Comparison of ENCODE assay signal across 1 cellular context in the genomic region with DNA sequence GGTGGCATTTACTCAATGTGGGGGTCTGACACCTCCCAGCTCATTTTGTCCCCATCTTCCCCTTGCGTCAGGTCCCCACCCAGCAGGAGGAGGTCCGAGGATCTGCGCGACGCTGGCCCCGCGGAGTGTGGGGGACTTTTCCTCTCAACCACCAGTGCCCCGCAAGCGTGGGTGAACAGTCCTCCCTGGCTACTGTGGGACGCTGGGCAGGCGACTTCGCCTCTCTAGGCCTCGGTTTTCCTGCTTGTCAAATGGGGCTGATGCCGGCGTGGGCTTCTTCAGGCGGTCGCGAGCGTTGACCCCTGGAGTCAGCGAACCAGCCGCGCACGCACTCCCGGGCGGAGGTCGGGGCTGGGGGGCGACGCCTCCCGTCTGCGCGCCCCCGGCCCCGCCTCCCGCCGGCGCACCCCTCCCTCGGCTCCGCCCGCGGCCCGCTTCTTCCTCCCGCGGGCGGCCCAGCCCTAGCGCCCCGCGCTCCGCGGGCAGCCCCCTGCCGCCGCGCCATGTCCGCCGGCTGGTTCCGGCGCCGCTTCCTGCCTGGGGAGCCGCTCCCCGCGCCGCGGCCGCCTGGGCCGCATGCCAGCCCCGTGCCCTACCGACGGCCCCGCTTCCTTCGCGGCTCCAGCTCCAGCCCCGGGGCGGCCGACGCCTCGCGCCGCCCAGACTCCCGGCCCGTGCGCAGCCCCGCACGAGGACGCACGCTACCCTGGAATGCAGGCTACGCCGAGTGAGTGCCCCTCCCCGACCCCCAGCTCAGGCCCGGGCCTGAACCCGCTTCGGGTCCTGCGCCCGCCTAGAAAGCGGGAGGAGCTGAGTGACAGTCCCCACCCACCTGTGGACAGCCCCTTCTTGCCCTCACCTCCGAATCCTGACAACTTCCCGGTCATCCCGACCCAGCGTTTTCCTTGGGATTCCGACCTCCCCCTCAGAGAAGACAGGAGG.
TF ChIP-seq lines count a peak whose summit lies in the region.

TSS of gene PPM1M (plus strand) at position 438 of the 942 bp plus-strand sequence. CDS start at position 504, 66 bp downstream.

TF ChIP-seq in HEK293, 187 proteins besides CTCF, POLR2A, EP300 and RAD21 (continued from another document):
- TF ChIP-seq, protein P1, sequence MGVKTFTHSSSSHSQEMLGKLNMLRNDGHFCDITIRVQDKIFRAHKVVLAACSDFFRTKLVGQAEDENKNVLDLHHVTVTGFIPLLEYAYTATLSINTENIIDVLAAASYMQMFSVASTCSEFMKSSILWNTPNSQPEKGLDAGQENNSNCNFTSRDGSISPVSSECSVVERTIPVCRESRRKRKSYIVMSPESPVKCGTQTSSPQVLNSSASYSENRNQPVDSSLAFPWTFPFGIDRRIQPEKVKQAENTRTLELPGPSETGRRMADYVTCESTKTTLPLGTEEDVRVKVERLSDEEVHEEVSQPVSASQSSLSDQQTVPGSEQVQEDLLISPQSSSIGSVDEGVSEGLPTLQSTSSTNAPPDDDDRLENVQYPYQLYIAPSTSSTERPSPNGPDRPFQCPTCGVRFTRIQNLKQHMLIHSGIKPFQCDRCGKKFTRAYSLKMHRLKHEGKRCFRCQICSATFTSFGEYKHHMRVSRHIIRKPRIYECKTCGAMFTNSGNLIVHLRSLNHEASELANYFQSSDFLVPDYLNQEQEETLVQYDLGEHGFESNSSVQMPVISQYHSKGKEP (tag by site-specific recombination; IDR thresholded peaks at IDR 0.05) = no peak
- TF ChIP-seq ZNF660 (tag by site-specific recombination; IDR thresholded peaks at IDR 0.05) (no peak), ZNF626 (tag by site-specific recombination; IDR thresholded peaks at IDR 0.05) (no peak), ZBTB26 (tag by site-specific recombination; optimal IDR thresholded peaks at IDR 0.05) (peak; percentile 55), ZNF629 (tag by site-specific recombination; IDR thresholded peaks at IDR 0.05) (no peak), HOXC10 (CRISPR knock-in tag; IDR thresholded peaks at IDR 0.05) (no peak), ZNF155 (tag by site-specific recombination; IDR thresholded peaks at IDR 0.05) (no peak), ZNF692 (tag by site-specific recombination; IDR thresholded peaks at IDR 0.05) (no peak), ZNF48 (tag by site-specific recombination; IDR thresholded peaks at IDR 0.05) (no peak), ZNF664 (tag by site-specific recombination; IDR thresholded peaks at IDR 0.05) (no peak), ZNF292 (tag by site-specific recombination; IDR thresholded peaks at IDR 0.05; ENCODE audit: borderline replicate concordance, low read depth) (no peak), ZNF585B (tag by site-specific recombination; IDR thresholded peaks at IDR 0.05) (no peak), ZNF302 (tag by site-specific recombination; IDR thresholded peaks at IDR 0.05; ENCODE audit: low read depth) (no peak), MEIS1 (CRISPR knock-in tag; IDR thresholded peaks at IDR 0.05; ENCODE audit: borderline replicate concordance) (no peak), ZNF768 (tag by site-specific recombination; IDR thresholded peaks at IDR 0.05) (no peak), YY2 (tag by site-specific recombination; IDR thresholded peaks at IDR 0.05) (no peak), ZNF157 (tag by site-specific recombination; IDR thresholded peaks at IDR 0.05) (no peak), ZBTB21 (tag by site-specific recombination; IDR thresholded peaks at IDR 0.05) (no peak), ZNF514 (tag by site-specific recombination; IDR thresholded peaks at IDR 0.05) (no peak), GLIS2 (tag by site-specific recombination; IDR thresholded peaks at IDR 0.05) (peak; percentile 52), SCRT2 (tag by site-specific recombination; IDR thresholded peaks at IDR 0.05) (peak; percentile 97), KLF8 (tag by site-specific recombination; IDR thresholded peaks at IDR 0.05) (no peak), ZNF211 (tag by site-specific recombination; IDR thresholded peaks at IDR 0.05; ENCODE audit: low read depth) (no peak), ZNF544 (tag by site-specific recombination; IDR thresholded peaks at IDR 0.05) (no peak), ZNF266 (tag by site-specific recombination; IDR thresholded peaks at IDR 0.05; ENCODE audit: low read depth) (no peak), ZBTB20 (tag by site-specific recombination; IDR thresholded peaks at IDR 0.05) (peak; percentile 83; the same call in 1 of the 2 replicates), ZNF521 (tag by site-specific recombination; IDR thresholded peaks at IDR 0.05) (no peak), ZNF670 (tag by site-specific recombination; IDR thresholded peaks at IDR 0.05; ENCODE audit: low read depth) (no peak), ZNF335 (tag by site-specific recombination; conservative IDR thresholded peaks at IDR 0.05) (peak; percentile 61), SCRT1 (tag by site-specific recombination; IDR thresholded peaks at IDR 0.05; ENCODE audit: borderline replicate concordance) (peak; percentile 76; the same call in 1 of the 2 replicates), BCL11B (tag by site-specific recombination; IDR thresholded peaks at IDR 0.05; ENCODE audit: low read depth) (no peak), KLF9 (tag by site-specific recombination; IDR thresholded peaks at IDR 0.05; ENCODE audit: low read depth) (peak; percentile 25; the same call in 1 of the 2 replicates), EGR2 (tag by site-specific recombination; IDR thresholded peaks at IDR 0.05; ENCODE audit: low read depth) (no peak), ZSCAN16 (tag by site-specific recombination; IDR thresholded peaks at IDR 0.05) (no peak), ZBTB48 (tag by site-specific recombination; IDR thresholded peaks at IDR 0.05) (no peak), GLI4 (tag by site-specific recombination; IDR thresholded peaks at IDR 0.05) (no peak), SP7 (tag by site-specific recombination; IDR thresholded peaks at IDR 0.05) (no peak), ZFP41 (tag by site-specific recombination; IDR thresholded peaks at IDR 0.05; ENCODE audit: borderline replicate concordance) (no peak)
- TF ChIP-seq, protein P2, sequence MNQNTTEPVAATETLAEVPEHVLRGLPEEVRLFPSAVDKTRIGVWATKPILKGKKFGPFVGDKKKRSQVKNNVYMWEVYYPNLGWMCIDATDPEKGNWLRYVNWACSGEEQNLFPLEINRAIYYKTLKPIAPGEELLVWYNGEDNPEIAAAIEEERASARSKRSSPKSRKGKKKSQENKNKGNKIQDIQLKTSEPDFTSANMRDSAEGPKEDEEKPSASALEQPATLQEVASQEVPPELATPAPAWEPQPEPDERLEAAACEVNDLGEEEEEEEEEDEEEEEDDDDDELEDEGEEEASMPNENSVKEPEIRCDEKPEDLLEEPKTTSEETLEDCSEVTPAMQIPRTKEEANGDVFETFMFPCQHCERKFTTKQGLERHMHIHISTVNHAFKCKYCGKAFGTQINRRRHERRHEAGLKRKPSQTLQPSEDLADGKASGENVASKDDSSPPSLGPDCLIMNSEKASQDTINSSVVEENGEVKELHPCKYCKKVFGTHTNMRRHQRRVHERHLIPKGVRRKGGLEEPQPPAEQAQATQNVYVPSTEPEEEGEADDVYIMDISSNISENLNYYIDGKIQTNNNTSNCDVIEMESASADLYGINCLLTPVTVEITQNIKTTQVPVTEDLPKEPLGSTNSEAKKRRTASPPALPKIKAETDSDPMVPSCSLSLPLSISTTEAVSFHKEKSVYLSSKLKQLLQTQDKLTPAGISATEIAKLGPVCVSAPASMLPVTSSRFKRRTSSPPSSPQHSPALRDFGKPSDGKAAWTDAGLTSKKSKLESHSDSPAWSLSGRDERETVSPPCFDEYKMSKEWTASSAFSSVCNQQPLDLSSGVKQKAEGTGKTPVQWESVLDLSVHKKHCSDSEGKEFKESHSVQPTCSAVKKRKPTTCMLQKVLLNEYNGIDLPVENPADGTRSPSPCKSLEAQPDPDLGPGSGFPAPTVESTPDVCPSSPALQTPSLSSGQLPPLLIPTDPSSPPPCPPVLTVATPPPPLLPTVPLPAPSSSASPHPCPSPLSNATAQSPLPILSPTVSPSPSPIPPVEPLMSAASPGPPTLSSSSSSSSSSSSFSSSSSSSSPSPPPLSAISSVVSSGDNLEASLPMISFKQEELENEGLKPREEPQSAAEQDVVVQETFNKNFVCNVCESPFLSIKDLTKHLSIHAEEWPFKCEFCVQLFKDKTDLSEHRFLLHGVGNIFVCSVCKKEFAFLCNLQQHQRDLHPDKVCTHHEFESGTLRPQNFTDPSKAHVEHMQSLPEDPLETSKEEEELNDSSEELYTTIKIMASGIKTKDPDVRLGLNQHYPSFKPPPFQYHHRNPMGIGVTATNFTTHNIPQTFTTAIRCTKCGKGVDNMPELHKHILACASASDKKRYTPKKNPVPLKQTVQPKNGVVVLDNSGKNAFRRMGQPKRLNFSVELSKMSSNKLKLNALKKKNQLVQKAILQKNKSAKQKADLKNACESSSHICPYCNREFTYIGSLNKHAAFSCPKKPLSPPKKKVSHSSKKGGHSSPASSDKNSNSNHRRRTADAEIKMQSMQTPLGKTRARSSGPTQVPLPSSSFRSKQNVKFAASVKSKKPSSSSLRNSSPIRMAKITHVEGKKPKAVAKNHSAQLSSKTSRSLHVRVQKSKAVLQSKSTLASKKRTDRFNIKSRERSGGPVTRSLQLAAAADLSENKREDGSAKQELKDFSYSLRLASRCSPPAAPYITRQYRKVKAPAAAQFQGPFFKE (tag by site-specific recombination; IDR thresholded peaks at IDR 0.05; ENCODE audit: borderline replicate concordance) = no peak
- TF ChIP-seq, protein P3, sequence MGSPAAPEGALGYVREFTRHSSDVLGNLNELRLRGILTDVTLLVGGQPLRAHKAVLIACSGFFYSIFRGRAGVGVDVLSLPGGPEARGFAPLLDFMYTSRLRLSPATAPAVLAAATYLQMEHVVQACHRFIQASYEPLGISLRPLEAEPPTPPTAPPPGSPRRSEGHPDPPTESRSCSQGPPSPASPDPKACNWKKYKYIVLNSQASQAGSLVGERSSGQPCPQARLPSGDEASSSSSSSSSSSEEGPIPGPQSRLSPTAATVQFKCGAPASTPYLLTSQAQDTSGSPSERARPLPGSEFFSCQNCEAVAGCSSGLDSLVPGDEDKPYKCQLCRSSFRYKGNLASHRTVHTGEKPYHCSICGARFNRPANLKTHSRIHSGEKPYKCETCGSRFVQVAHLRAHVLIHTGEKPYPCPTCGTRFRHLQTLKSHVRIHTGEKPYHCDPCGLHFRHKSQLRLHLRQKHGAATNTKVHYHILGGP (tag by site-specific recombination; IDR thresholded peaks at IDR 0.05) = no peak
- TF ChIP-seq, protein P4, sequence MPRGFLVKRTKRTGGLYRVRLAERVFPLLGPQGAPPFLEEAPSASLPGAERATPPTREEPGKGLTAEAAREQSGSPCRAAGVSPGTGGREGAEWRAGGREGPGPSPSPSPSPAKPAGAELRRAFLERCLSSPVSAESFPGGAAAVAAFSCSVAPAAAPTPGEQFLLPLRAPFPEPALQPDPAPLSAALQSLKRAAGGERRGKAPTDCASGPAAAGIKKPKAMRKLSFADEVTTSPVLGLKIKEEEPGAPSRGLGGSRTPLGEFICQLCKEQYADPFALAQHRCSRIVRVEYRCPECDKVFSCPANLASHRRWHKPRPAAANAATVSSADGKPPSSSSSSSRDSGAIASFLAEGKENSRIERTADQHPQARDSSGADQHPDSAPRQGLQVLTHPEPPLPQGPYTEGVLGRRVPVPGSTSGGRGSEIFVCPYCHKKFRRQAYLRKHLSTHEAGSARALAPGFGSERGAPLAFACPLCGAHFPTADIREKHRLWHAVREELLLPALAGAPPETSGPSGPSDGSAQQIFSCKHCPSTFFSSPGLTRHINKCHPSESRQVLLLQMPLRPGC (tag by site-specific recombination; IDR thresholded peaks at IDR 0.05) = no peak
- TF ChIP-seq, protein P5, sequence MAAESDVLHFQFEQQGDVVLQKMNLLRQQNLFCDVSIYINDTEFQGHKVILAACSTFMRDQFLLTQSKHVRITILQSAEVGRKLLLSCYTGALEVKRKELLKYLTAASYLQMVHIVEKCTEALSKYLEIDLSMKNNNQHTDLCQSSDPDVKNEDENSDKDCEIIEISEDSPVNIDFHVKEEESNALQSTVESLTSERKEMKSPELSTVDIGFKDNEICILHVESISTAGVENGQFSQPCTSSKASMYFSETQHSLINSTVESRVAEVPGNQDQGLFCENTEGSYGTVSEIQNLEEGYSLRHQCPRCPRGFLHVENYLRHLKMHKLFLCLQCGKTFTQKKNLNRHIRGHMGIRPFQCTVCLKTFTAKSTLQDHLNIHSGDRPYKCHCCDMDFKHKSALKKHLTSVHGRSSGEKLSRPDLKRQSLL (tag by site-specific recombination; IDR thresholded peaks at IDR 0.05) = no peak
- TF ChIP-seq, protein P6, sequence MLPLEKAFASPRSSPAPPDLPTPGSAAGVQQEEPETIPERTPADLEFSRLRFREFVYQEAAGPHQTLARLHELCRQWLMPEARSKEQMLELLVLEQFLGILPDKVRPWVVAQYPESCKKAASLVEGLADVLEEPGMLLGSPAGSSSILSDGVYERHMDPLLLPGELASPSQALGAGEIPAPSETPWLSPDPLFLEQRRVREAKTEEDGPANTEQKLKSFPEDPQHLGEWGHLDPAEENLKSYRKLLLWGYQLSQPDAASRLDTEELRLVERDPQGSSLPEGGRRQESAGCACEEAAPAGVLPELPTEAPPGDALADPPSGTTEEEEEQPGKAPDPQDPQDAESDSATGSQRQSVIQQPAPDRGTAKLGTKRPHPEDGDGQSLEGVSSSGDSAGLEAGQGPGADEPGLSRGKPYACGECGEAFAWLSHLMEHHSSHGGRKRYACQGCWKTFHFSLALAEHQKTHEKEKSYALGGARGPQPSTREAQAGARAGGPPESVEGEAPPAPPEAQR (tag by site-specific recombination; IDR thresholded peaks at IDR 0.05) = no peak
